Comparison of ENCODE assay signal across 13 cellular contexts in genomic region chr9:77916410-77916819, GRCh38.
DNase-seq lines count a peak whose midpoint lies in the region; ATAC-seq and TF ChIP-seq lines count a peak whose summit lies in the region.
"Had no signal": no experiment of that assay in that cellular context is flagged by ENCODE, and none has a peak within 500 bp of the region (broad histone marks: within the 10 kb centered on the region; RNA-seq: fewer than 3 reads in every experiment).

No MANE protein-coding gene starts in this region.

- H3K9ac ChIP-seq in KMS-11 (peak overlapping the region; percentile 62), mesendoderm (ENCODE audit: low read length) (no peak overlapping the region)

- H4K8ac ChIP-seq in mesendoderm (ENCODE audit: low read depth, low read length) = no peak overlapping the region

- no peak overlapping the region for H3K4me3 Mint-ChIP-seq in CD14-positive monocyte
- H3K4me3 Mint-ChIP-seq: T-helper 17 cell had no signal

- peak overlapping the region; percentile 78 for H2BK120ac ChIP-seq in mesendoderm (ENCODE audit: low read depth, low read length)

- H3K27ac Mint-ChIP-seq in CD14-positive monocyte = peak overlapping the region in 3 of 7 donors; percentile 19 to 75 (median 69)
- H3K27ac Mint-ChIP-seq: T-helper 17 cell had no signal

- H3K36me3 ChIP-seq in KMS-11 (ENCODE audit: insufficient read depth) = no peaks in the 10 kb centered on the region
- no peaks in the 10 kb centered on the region for H3K36me3 ChIP-seq in mesendoderm (ENCODE audit: control insufficient read depth, insufficient read depth, low read length)
- H3K36me3 ChIP-seq: vagina had no signal

- H3K27me3 Mint-ChIP-seq in CD14-positive monocyte (ENCODE audit: low read depth in 3 of 3) = no peaks in the 10 kb centered on the region
- H3K27me3 Mint-ChIP-seq: T-helper 17 cell had no signal

- H2AFZ ChIP-seq in KMS-11 (ENCODE audit: low read depth) = peak overlapping the region; percentile 49; the same call in 1 of the 2 replicates

- peak overlapping the region; percentile 33 for H2AK5ac ChIP-seq in mesendoderm (ENCODE audit: low read length)

- H3K9me3 Mint-ChIP-seq in CD14-positive monocyte = no peaks in the 10 kb centered on the region

- peak overlapping the region; percentile 79 for H3K4me2 ChIP-seq in KMS-11
- H3K4me2 ChIP-seq in mesendoderm (ENCODE audit: low read length) = no peak overlapping the region

- H3K4me1 ChIP-seq in KMS-11 (ENCODE audit: low read depth, poor library complexity, severe bottlenecking) (peaks cover 74% of the 10 kb centered on the region), mesendoderm (ENCODE audit: control insufficient read depth, low read depth, low read length) (peaks cover 14% of the 10 kb centered on the region)

- H3K4me1 Mint-ChIP-seq in CD14-positive monocyte = peaks cover 33% of the 10 kb centered on the region

- H3K27ac ChIP-seq in KMS-11 (peak overlapping the region; percentile 97), mesendoderm (ENCODE audit: low read depth, low read length) (peak overlapping the region; percentile 66)

- no peaks in the 10 kb centered on the region for H4K20me1 ChIP-seq in KMS-11 (ENCODE audit: insufficient read depth)

- no peak for TF ChIP-seq CTCF in KMS-11 (conservative IDR thresholded peaks at IDR 0.05; ENCODE audit: low read depth, low read length)
- TF ChIP-seq CTCF in CD14-positive monocyte (IDR thresholded peaks at IDR 0.05) = no peak

- H3K4ac ChIP-seq in mesendoderm (ENCODE audit: low read depth, low read length) = peak overlapping the region; percentile 12

- H3K79me2 ChIP-seq in KMS-11 (ENCODE audit: insufficient read depth, low read depth) = no peaks in the 10 kb centered on the region
- peaks cover 5% of the 10 kb centered on the region for H3K79me2 ChIP-seq in mesendoderm (ENCODE audit: control insufficient read depth, insufficient read depth, low read length)

- H3K27me3 ChIP-seq in KMS-11 (ENCODE audit: insufficient read depth, low read depth) (no peaks in the 10 kb centered on the region), mesendoderm (ENCODE audit: insufficient read depth, low read length, poor library complexity) (no peaks in the 10 kb centered on the region)
- H3K27me3 ChIP-seq: vagina had no signal

- H3K23ac ChIP-seq in mesendoderm (ENCODE audit: low read length) = no peak overlapping the region

- intact Hi-C loops in CD14-positive monocyte (cut with micrococcal nuclease) = no loop called here

- peaks cover 32 to 51% of the 10 kb centered on the region in 2 donors for H3K36me3 Mint-ChIP-seq in CD14-positive monocyte

- H3K18ac ChIP-seq in mesendoderm (ENCODE audit: low read length) = peak overlapping the region; percentile 84

- H2BK5ac ChIP-seq in mesendoderm (ENCODE audit: low read length) = peak overlapping the region; percentile 52

- H3K4me3 ChIP-seq in KMS-11 (IDR thresholded peaks at IDR 0.05; ENCODE audit: insufficient read depth, low read depth, low read length) = no peak overlapping the region
- H3K4me3 ChIP-seq in mesendoderm (ENCODE audit: low read length) = no peak overlapping the region
- H3K4me3 ChIP-seq: vagina had no signal

- H4K5ac ChIP-seq in mesendoderm (ENCODE audit: low read length) = no peak overlapping the region

- no CpG with 5 or more reads among the region's 4 CpGs for WGBS in mesendoderm (ENCODE audit: extremely low coverage, insufficient coverage, low lambda C conversion rate)

- H3K56ac ChIP-seq in mesendoderm (ENCODE audit: low read length) = peak overlapping the region; percentile 51

- DNase-seq in mesendoderm (peak; percentile 73), NCI-H1930 (lab: John Stamatoyannopoulos, UW) (no peak), CD14-positive monocyte (ENCODE audit: low spot score) (no peak), midbrain (lab: John Stamatoyannopoulos, UW) (no peak)
- DNase-seq: activated CD8-positive, alpha-beta memory T cell treated with anti-CD3 and anti-CD28 coated beads, Interleukin-2, amount 50 U/mL, for 4 hours; cerebellar nuclear complex; foreskin melanocyte; T-helper 17 cell had no signal

- H2BK15ac ChIP-seq in mesendoderm (replicated peaks; ENCODE audit: low read depth) = no peak overlapping the region

- ATAC-seq in GM18511 (IDR thresholded peaks at IDR 0.05; ENCODE audit: unreplicated experiment) = peak; percentile 77
- peak; percentile 57 for ATAC-seq in GM21447 (IDR thresholded peaks at IDR 0.05; ENCODE audit: unreplicated experiment)
- no peak for ATAC-seq in HG03378 (IDR thresholded peaks at IDR 0.05; ENCODE audit: unreplicated experiment)
- ATAC-seq: T-helper 17 cell had no signal

- H3K79me1 ChIP-seq in mesendoderm (ENCODE audit: low read length) = peaks cover 6% of the 10 kb centered on the region
